In the genomic region with DNA sequence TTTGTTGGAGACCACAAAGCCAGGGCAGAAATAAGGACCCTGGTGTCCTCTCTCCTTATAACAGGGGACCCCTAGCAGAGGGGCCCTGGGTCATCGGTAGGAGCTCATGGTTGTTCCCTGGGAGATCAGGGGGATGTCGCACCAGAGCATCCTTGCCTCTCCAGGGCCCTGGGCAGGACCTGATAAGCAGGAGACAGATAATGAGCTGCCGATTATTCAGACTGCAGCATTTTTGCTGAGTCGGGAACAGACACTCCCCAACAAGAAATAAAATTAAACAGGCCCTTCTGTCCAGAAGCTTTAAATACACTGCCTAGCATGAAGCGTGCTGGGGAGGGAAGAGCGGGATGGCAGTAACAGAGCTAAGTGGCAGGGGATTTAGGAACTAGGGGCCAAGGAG, we compare ENCODE assay signal across 22 cellular contexts. TPM values are rescaled to one million over a fixed set of nuclear protein-coding genes. Genes with fewer than 3 reads are reported as not detected.
DNase-seq lines count a peak whose midpoint lies in the region; ATAC-seq and TF ChIP-seq lines count a peak whose summit lies in the region.
"Had no signal": no experiment of that assay in that cellular context is flagged by ENCODE, and none has a peak within 500 bp of the region (broad histone marks: within the 10 kb centered on the region; RNA-seq: fewer than 3 reads in every experiment).

No MANE protein-coding gene starts in this region.

- no peak for TF ChIP-seq RAD21 in SK-N-SH (IDR thresholded peaks at IDR 0.05; ENCODE audit: low read length)

- TF ChIP-seq CTCF in SK-N-SH (IDR thresholded peaks at IDR 0.05) = no peak
- no peak for TF ChIP-seq CTCF in RWPE1 (conservative IDR thresholded peaks at IDR 0.05; ENCODE audit: low read depth)
- TF ChIP-seq CTCF in foreskin keratinocyte (conservative IDR thresholded peaks at IDR 0.05) = no peak

- H3K27me3 ChIP-seq in SK-N-SH (ENCODE audit: insufficient read depth) (no peaks in the 10 kb centered on the region), foreskin keratinocyte (no peaks in the 10 kb centered on the region)
- H3K27me3 ChIP-seq: BLaER1 treated with 17β-estradiol and CSF1 and Interleukin-3, amounts not matched to agents 10 nM and 100 nM; MG63 had no signal

- no peak for TF ChIP-seq EP300 in SK-N-SH (IDR thresholded peaks at IDR 0.05; ENCODE audit: borderline replicate concordance in 1 of 2, low read depth in 1 of 2, low read length in 1 of 2)

- H3K4me2 ChIP-seq in SK-N-SH = no peak overlapping the region
- H3K4me2 ChIP-seq: BLaER1 treated with 17β-estradiol and CSF1 and Interleukin-3, amounts not matched to agents 10 nM and 100 nM; GM23338; PC-9 had no signal

- no peak overlapping the region for H2AFZ ChIP-seq in SK-N-SH (ENCODE audit: low read depth)
- H2AFZ ChIP-seq: GM23338, PC-9 had no signal

- H4K20me1 ChIP-seq in SK-N-SH (ENCODE audit: insufficient read depth) = no peaks in the 10 kb centered on the region

- no peak overlapping the region for H3K4me3 ChIP-seq in SK-N-SH (ENCODE audit: low read depth in 2 of 2, low read length in 1 of 2)
- H3K4me3 ChIP-seq: BLaER1 treated with 17β-estradiol and CSF1 and Interleukin-3, amounts not matched to agents 10 nM and 100 nM; GM23338; MG63; PC-9 had no signal

- CTCF ChIA-PET in SK-N-SH (lab: Yijun Ruan, JAX) = interaction anchor here (0.9 to 17.2 kb wide), 7 partner anchors 10 to 205 kb away, joined by 3 to 433 read pairs (median 6); a partner anchor contains a TSS
- CTCF ChIA-PET in RWPE1 (lab: Yijun Ruan, JAX) = interaction anchor here (0.6 to 1.9 kb wide), 4 partner anchors 11 to 169 kb away, joined by 3 to 6 read pairs (median 4); a partner anchor contains a TSS

- H3K4me1 ChIP-seq in SK-N-SH (ENCODE audit: control insufficient read depth in 1 of 2, insufficient read depth in 2 of 2, low read depth in 1 of 2, low read length in 1 of 2) (peaks cover 0 to 21% of the 10 kb centered on the region in 2 experiments; a peak in 1 of 4 replicates), foreskin keratinocyte (no peaks in the 10 kb centered on the region)

- DNase-seq in SK-N-SH = peak; percentile 65
- no peak for DNase-seq in RWPE1 (ENCODE audit: low spot score)
- DNase-seq in islet precursor cell = peak; percentile 18
- peak; percentile 35 for DNase-seq in superior temporal gyrus (ENCODE audit: extremely low spot score)
- no peak for DNase-seq in GM19238 (ENCODE audit: insufficient read length, low spot score)
- DNase-seq in NCI-H2196 (lab: John Stamatoyannopoulos, UW; ENCODE audit: unreplicated experiment) = no peak
- no peak for DNase-seq in foreskin keratinocyte
- DNase-seq: CD8-positive, alpha-beta memory T cell; DMS79 treated with DMSO at 0.1 percent for 48 hours; Karpas-422; MG63; NCI-H1092; NCI-H2081 treated with DMSO at 0.1 percent for 48 hours; NCI-H510A treated with DMSO at 0.1 percent for 48 hours; NCI-H82; PC-9 had no signal

- H3F3A ChIP-seq in SK-N-SH (replicated peaks; ENCODE audit: insufficient read depth) = peaks cover 7% of the 10 kb centered on the region

- peaks cover 3% of the 10 kb centered on the region; the same call in 1 of the 2 replicates for H3K79me2 ChIP-seq in SK-N-SH (ENCODE audit: insufficient read depth)

- no peak overlapping the region for H3K9ac ChIP-seq in SK-N-SH

- POLR2A ChIA-PET in SK-N-SH (lab: Yijun Ruan, JAX) (interaction anchor here (0.7 to 1.4 kb wide), 3 partner anchors 10 to 31 kb away, joined by 3 to 4 read pairs (median 3); no protein-coding TSS in a partner anchor), RWPE1 (lab: Yijun Ruan, JAX; ENCODE audit: low non-redundant PET) (no interaction called here)

- peaks cover 7 to 54% of the 10 kb centered on the region in 2 experiments for H3K36me3 ChIP-seq in SK-N-SH (replicated peaks in 1 of 2; ENCODE audit: control insufficient read depth in 1 of 2, insufficient read depth in 2 of 2, low read length in 1 of 2)

- no peaks in the 10 kb centered on the region for H3K9me2 ChIP-seq in SK-N-SH

- ATAC-seq in SK-N-SH treated with all-trans-retinoic acid at 6 μM for 48 hours = no peak
- ATAC-seq in foreskin keratinocyte = no peak
- ATAC-seq: GM23338 had no signal

- no peaks in the 10 kb centered on the region for H3K9me3 ChIP-seq in SK-N-SH
- H3K9me3 ChIP-seq: BLaER1 treated with 17β-estradiol and CSF1 and Interleukin-3, amounts not matched to agents 10 nM and 100 nM; MG63 had no signal

- H3K27ac ChIP-seq in SK-N-SH (ENCODE audit: low read depth in 2 of 2, low read length in 1 of 2) (peak overlapping the region in 1 of 2 experiments; percentile 81; a peak in 2 of 4 replicates), RWPE1 (peak overlapping the region; percentile 34; the same call in 1 of the 2 replicates), foreskin keratinocyte (no peak overlapping the region)
- H3K27ac ChIP-seq: 22Rv1; BLaER1 treated with 17β-estradiol and CSF1 and Interleukin-3, amounts not matched to agents 10 nM and 100 nM; PC-9 had no signal

- 76% methylated on average over 6 of the region's 6 CpGs for WGBS in SK-N-SH (ENCODE audit: low lambda C conversion rate)

TF ChIP-seq in SK-N-SH, 30 proteins besides CTCF, POLR2A, EP300 and RAD21:
- TF ChIP-seq FOXJ3 (CRISPR knock-in tag; IDR thresholded peaks at IDR 0.05) (0 out of 2 replicates have a peak, but pooled peaks have one; percentile 18), GATA2 (CRISPR knock-in tag; IDR thresholded peaks at IDR 0.05) (peak; percentile 63), TCF12 (IDR thresholded peaks at IDR 0.05) (no peak)

TF ChIP-seq in SK-N-SH treated with all-trans-retinoic acid at 6 μM for 48 hours, 23 proteins besides CTCF, POLR2A, EP300 and RAD21 (continues in another document):
- TF ChIP-seq OSR1 (CRISPR knock-in tag; IDR thresholded peaks at IDR 0.05) = no peak
- no peak for TF ChIP-seq CSDC2 (CRISPR knock-in tag; IDR thresholded peaks at IDR 0.05)
- no peak for TF ChIP-seq ISL1 (CRISPR knock-in tag; IDR thresholded peaks at IDR 0.05)
- no peak for TF ChIP-seq ZNF565 (CRISPR knock-in tag; conservative IDR thresholded peaks at IDR 0.05; ENCODE audit: low read depth)
- TF ChIP-seq, protein P1, sequence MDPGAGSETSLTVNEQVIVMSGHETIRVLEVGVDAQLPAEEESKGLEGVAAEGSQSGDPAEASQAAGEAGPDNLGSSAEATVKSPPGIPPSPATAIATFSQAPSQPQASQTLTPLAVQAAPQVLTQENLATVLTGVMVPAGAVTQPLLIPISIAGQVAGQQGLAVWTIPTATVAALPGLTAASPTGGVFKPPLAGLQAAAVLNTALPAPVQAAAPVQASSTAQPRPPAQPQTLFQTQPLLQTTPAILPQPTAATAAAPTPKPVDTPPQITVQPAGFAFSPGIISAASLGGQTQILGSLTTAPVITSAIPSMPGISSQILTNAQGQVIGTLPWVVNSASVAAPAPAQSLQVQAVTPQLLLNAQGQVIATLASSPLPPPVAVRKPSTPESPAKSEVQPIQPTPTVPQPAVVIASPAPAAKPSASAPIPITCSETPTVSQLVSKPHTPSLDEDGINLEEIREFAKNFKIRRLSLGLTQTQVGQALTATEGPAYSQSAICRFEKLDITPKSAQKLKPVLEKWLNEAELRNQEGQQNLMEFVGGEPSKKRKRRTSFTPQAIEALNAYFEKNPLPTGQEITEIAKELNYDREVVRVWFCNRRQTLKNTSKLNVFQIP (CRISPR knock-in tag; IDR thresholded peaks at IDR 0.05; ENCODE audit: borderline replicate concordance, low read depth) = no peak
- TF ChIP-seq, protein P2, sequence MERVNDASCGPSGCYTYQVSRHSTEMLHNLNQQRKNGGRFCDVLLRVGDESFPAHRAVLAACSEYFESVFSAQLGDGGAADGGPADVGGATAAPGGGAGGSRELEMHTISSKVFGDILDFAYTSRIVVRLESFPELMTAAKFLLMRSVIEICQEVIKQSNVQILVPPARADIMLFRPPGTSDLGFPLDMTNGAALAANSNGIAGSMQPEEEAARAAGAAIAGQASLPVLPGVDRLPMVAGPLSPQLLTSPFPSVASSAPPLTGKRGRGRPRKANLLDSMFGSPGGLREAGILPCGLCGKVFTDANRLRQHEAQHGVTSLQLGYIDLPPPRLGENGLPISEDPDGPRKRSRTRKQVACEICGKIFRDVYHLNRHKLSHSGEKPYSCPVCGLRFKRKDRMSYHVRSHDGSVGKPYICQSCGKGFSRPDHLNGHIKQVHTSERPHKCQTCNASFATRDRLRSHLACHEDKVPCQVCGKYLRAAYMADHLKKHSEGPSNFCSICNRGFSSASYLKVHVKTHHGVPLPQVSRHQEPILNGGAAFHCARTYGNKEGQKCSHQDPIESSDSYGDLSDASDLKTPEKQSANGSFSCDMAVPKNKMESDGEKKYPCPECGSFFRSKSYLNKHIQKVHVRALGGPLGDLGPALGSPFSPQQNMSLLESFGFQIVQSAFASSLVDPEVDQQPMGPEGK (CRISPR knock-in tag; IDR thresholded peaks at IDR 0.05; ENCODE audit: borderline replicate concordance) = no peak
- TF ChIP-seq ZNF8 (CRISPR knock-in tag; IDR thresholded peaks at IDR 0.05) = no peak
- no peak for TF ChIP-seq SNAI2 (CRISPR knock-in tag; IDR thresholded peaks at IDR 0.05)

RNA-seq across cellular contexts. Expression of a gene that starts 15.4 kb away (rescaled TPM):
- polyA plus RNA-seq in SK-N-SH (2012; rRNA removed) (0.48 and 0.71 TPM in 2 replicates), foreskin keratinocyte (0.13 and 0.17 TPM in 2 replicates)
- 0.23 and 0.35 TPM in 2 replicates for polyA plus RNA-seq in SK-N-SH (2012; cell fraction: cytosol; rRNA removed)
- polyA plus RNA-seq in SK-N-SH (2012; cell fraction: nucleus; rRNA removed) = 0.36 and 0.44 TPM in 2 replicates
- 0.10 and 0.39 TPM in 2 replicates for total RNA-seq in foreskin keratinocyte
- total RNA-seq: CD8-positive, alpha-beta memory T cell; G401; PC-9; SK-MEL-5 had no signal
- polyA plus RNA-seq: CD8-positive, alpha-beta memory T cell had no signal

RNA-seq across cellular contexts. Expression of a gene that starts 16.9 kb away (rescaled TPM):
- polyA plus RNA-seq in SK-N-SH (2012; rRNA removed) (12.6 and 14.7 TPM in 2 replicates), foreskin keratinocyte (8.7 and 12.6 TPM in 2 replicates)
- 4.0 and 7.1 TPM in 2 replicates for polyA plus RNA-seq in SK-N-SH (2012; cell fraction: cytosol; rRNA removed)
- 40.0 and 52.6 TPM in 2 replicates for polyA plus RNA-seq in SK-N-SH (2012; cell fraction: nucleus; rRNA removed)
- 17.0 and 23.2 TPM in 2 replicates for total RNA-seq in foreskin keratinocyte

RNA-seq across cellular contexts. Expression of a gene that starts 31.4 kb away (rescaled TPM):
- polyA plus RNA-seq in SK-N-SH (2012; rRNA removed) = 79.9 and 82.9 TPM in 2 replicates
- polyA plus RNA-seq in SK-N-SH (2012; cell fraction: cytosol; rRNA removed) = 82.5 and 121 TPM in 2 replicates
- polyA plus RNA-seq in SK-N-SH (2012; cell fraction: nucleus; rRNA removed) = 112 and 140 TPM in 2 replicates
- total RNA-seq in foreskin keratinocyte = 129 and 136 TPM in 2 replicates
- 76.6 and 87.6 TPM in 2 replicates for polyA plus RNA-seq in foreskin keratinocyte

RNA-seq across cellular contexts. Expression of a gene that starts 37.4 kb away (rescaled TPM):
- polyA plus RNA-seq in SK-N-SH (2012; rRNA removed) (5.4 and 11.9 TPM in 2 replicates), foreskin keratinocyte (0.26 and 0.36 TPM in 2 replicates)
- 4.7 and 10.1 TPM in 2 replicates for polyA plus RNA-seq in SK-N-SH (2012; cell fraction: cytosol; rRNA removed)
- polyA plus RNA-seq in SK-N-SH (2012; cell fraction: nucleus; rRNA removed) = 3.3 and 3.6 TPM in 2 replicates
- total RNA-seq in foreskin keratinocyte = 0.17 and 0.18 TPM in 2 replicates
- total RNA-seq: CD8-positive, alpha-beta memory T cell had no signal
- polyA plus RNA-seq: CD8-positive, alpha-beta memory T cell had no signal

Comparison
In these comparisons a context has a peak if more than half of its experiments do, and no peak if none do; other contexts are left out.
1. DNase-seq: peak in SK-N-SH (single experiment), islet precursor cell (single experiment) and superior temporal gyrus (single experiment); none in RWPE1 (single experiment), GM19238 (single experiment), NCI-H2196 (single experiment) and foreskin keratinocyte (0 of 2).